In the genomic region with DNA sequence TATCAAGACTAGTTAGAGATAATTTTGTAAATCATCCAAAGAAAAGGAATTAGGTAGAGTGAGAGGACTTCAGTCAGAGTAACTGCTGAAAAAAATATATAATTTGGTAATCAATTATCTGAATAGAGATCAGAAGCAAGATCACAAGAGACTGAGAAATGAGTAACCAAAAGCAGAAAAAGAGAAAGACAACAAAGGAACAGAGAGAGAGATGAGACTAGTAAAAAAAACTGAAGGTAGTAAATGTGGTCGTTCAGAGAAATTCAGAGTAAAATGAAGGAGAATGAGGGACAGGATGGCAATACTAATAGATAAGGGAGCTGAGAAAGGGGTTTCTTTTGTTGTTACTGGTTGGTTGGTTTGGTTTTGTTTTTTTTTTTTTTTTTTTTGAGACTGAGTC, we compare ENCODE assay signal across 1 cellular context.
TF ChIP-seq lines count a peak whose summit lies in the region.

No MANE protein-coding gene starts in this region.

TF ChIP-seq in SK-N-SH, 30 proteins besides CTCF, POLR2A, EP300 and RAD21 (continued from another document):
- TF ChIP-seq, protein P1, sequence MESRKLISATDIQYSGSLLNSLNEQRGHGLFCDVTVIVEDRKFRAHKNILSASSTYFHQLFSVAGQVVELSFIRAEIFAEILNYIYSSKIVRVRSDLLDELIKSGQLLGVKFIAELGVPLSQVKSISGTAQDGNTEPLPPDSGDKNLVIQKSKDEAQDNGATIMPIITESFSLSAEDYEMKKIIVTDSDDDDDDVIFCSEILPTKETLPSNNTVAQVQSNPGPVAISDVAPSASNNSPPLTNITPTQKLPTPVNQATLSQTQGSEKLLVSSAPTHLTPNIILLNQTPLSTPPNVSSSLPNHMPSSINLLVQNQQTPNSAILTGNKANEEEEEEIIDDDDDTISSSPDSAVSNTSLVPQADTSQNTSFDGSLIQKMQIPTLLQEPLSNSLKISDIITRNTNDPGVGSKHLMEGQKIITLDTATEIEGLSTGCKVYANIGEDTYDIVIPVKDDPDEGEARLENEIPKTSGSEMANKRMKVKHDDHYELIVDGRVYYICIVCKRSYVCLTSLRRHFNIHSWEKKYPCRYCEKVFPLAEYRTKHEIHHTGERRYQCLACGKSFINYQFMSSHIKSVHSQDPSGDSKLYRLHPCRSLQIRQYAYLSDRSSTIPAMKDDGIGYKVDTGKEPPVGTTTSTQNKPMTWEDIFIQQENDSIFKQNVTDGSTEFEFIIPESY (IDR thresholded peaks at IDR 0.05; ENCODE audit: borderline replicate concordance, low read depth), result no peak
- TF ChIP-seq SMC3 (IDR thresholded peaks at IDR 0.05; ENCODE audit: low read depth, low read length), result no peak
TF ChIP-seq in SK-N-SH: peak in this region for 0.
